Comparison of ENCODE assay signal across 7 cellular contexts in genomic region chr7:101002333-101002732, GRCh38. TPM values are rescaled to one million over a fixed set of nuclear protein-coding genes. Genes with fewer than 3 reads are reported as not detected.
"Had no signal": no experiment of that assay in that cellular context is flagged by ENCODE, and none has a peak within 500 bp of the region (broad histone marks: within the 10 kb centered on the region; RNA-seq: fewer than 3 reads in every experiment).

No MANE protein-coding gene starts in this region.

RNA-seq across cellular contexts. Expression of gene MUC17, which starts 17.5 kb away (rescaled TPM):
- total RNA-seq: GM23248, H1, H4, H7, H9, HFFc6 had no signal
- polyA plus RNA-seq: GM23248, GM23338 had no signal

RNA-seq across cellular contexts. Expression of gene MUC3A, which starts 53.0 kb away (rescaled TPM):
- total RNA-seq: GM23248, H4, HFFc6 had no signal
- polyA plus RNA-seq: GM23248 had no signal
